Comparison of ENCODE assay signal across 1 cellular context in genomic region chr17:7021993-7022778, GRCh38.
TF ChIP-seq lines count a peak whose summit lies in the region.

No MANE protein-coding gene starts in this region.

TF ChIP-seq in HepG2, 621 proteins besides CTCF, POLR2A, EP300 and RAD21 (continued from another document and continues in another):
- no peak for TF ChIP-seq ZNF709 (CRISPR knock-in tag; IDR thresholded peaks at IDR 0.05)
- no peak for TF ChIP-seq ZNF263 (CRISPR knock-in tag; IDR thresholded peaks at IDR 0.05)
- TF ChIP-seq PCBP1 (IDR thresholded peaks at IDR 0.05; ENCODE audit: borderline replicate concordance, low read depth, low read length), result no peak
- TF ChIP-seq MIER3 (CRISPR knock-in tag; IDR thresholded peaks at IDR 0.05; ENCODE audit: borderline replicate concordance), result no peak
- TF ChIP-seq ZNF317 (CRISPR knock-in tag; IDR thresholded peaks at IDR 0.05), result 0 out of 2 replicates have a peak, but pooled peaks have one; percentile 20
- TF ChIP-seq ZNF264 (CRISPR knock-in tag; IDR thresholded peaks at IDR 0.05), result no peak
- no peak for TF ChIP-seq MYNN (CRISPR knock-in tag; IDR thresholded peaks at IDR 0.05; ENCODE audit: low read depth)
- TF ChIP-seq ZNF547 (CRISPR knock-in tag; IDR thresholded peaks at IDR 0.05), result no peak; the same call in 1 of the 2 replicates
- peak; percentile 71 for TF ChIP-seq SALL1 (CRISPR knock-in tag; IDR thresholded peaks at IDR 0.05)
- no peak for TF ChIP-seq PHB2 (IDR thresholded peaks at IDR 0.05; ENCODE audit: partially characterized antibody)
- no peak for TF ChIP-seq ZNF816 (CRISPR knock-in tag; IDR thresholded peaks at IDR 0.05; ENCODE audit: borderline replicate concordance)
- TF ChIP-seq CREBL2 (CRISPR knock-in tag; IDR thresholded peaks at IDR 0.05; ENCODE audit: borderline replicate concordance), result peak; percentile 44; the same call in 1 of the 2 replicates
- TF ChIP-seq NFAT5 (CRISPR knock-in tag; IDR thresholded peaks at IDR 0.05), result no peak
- TF ChIP-seq ZNF10 (CRISPR knock-in tag; IDR thresholded peaks at IDR 0.05; ENCODE audit: borderline replicate concordance, low read depth), result no peak
- TF ChIP-seq ZNF18 (CRISPR knock-in tag; IDR thresholded peaks at IDR 0.05; ENCODE audit: insufficient replicate concordance), result no peak
- no peak for TF ChIP-seq PBX2 (CRISPR knock-in tag; IDR thresholded peaks at IDR 0.05)
- no peak for TF ChIP-seq ZBTB4 (CRISPR knock-in tag; IDR thresholded peaks at IDR 0.05; ENCODE audit: borderline replicate concordance)
- TF ChIP-seq HMG20B (CRISPR knock-in tag; conservative IDR thresholded peaks at IDR 0.05), result no peak
- TF ChIP-seq SIN3B (IDR thresholded peaks at IDR 0.05; ENCODE audit: low read length), result no peak
- TF ChIP-seq GZF1 (CRISPR knock-in tag; IDR thresholded peaks at IDR 0.05), result no peak
- TF ChIP-seq SMAD1 (CRISPR knock-in tag; IDR thresholded peaks at IDR 0.05; ENCODE audit: borderline replicate concordance, low read depth), result no peak
- TF ChIP-seq ZNF574 (CRISPR knock-in tag; IDR thresholded peaks at IDR 0.05), result no peak
- TF ChIP-seq RFX3 (CRISPR knock-in tag; IDR thresholded peaks at IDR 0.05), result no peak
- no peak for TF ChIP-seq SNAI1 (CRISPR knock-in tag; IDR thresholded peaks at IDR 0.05; ENCODE audit: borderline replicate concordance)
- TF ChIP-seq ZNF3 (CRISPR knock-in tag; IDR thresholded peaks at IDR 0.05), result no peak
- TF ChIP-seq GTF3A (CRISPR knock-in tag; conservative IDR thresholded peaks at IDR 0.05), result no peak
- TF ChIP-seq ZNF704 (CRISPR knock-in tag; IDR thresholded peaks at IDR 0.05; ENCODE audit: borderline replicate concordance), result no peak
- TF ChIP-seq FIP1L1 (IDR thresholded peaks at IDR 0.05; ENCODE audit: borderline replicate concordance, insufficient read depth, low read depth, low read length), result no peak
- TF ChIP-seq TBX2 (CRISPR knock-in tag; IDR thresholded peaks at IDR 0.05; ENCODE audit: borderline replicate concordance), result peak; percentile 51; the same call in 1 of the 2 replicates
- TF ChIP-seq MIXL1 (CRISPR knock-in tag; IDR thresholded peaks at IDR 0.05), result no peak
- no peak for TF ChIP-seq ZSCAN30 (CRISPR knock-in tag; IDR thresholded peaks at IDR 0.05)
- TF ChIP-seq KDM2A (CRISPR knock-in tag; IDR thresholded peaks at IDR 0.05; ENCODE audit: borderline replicate concordance, low read depth), result peak; percentile 62; the same call in 1 of the 2 replicates
- peak; percentile 55; the same call in 1 of the 2 replicates for TF ChIP-seq MTERF4 (CRISPR knock-in tag; IDR thresholded peaks at IDR 0.05)
- no peak for TF ChIP-seq DMTF1 (CRISPR knock-in tag; IDR thresholded peaks at IDR 0.05)
- no peak for TF ChIP-seq SKI (IDR thresholded peaks at IDR 0.05; ENCODE audit: partially characterized antibody)
- peak; percentile 87 for TF ChIP-seq STAG1 (CRISPR knock-in tag; IDR thresholded peaks at IDR 0.05)
- TF ChIP-seq ZNF768 (CRISPR knock-in tag; IDR thresholded peaks at IDR 0.05), result peak; percentile 43; the same call in 1 of the 2 replicates
- TF ChIP-seq SKIL (CRISPR knock-in tag; IDR thresholded peaks at IDR 0.05; ENCODE audit: borderline replicate concordance), result no peak
- no peak for TF ChIP-seq ZNF260 (CRISPR knock-in tag; IDR thresholded peaks at IDR 0.05; ENCODE audit: borderline replicate concordance, low read depth)
- TF ChIP-seq KLF13 (CRISPR knock-in tag; IDR thresholded peaks at IDR 0.05), result no peak
- no peak for TF ChIP-seq AGO2 (optimal IDR thresholded peaks at IDR 0.05; ENCODE audit: low read depth, low read length)
